ENCODE assay signal across 9 cellular contexts in the genomic region with DNA sequence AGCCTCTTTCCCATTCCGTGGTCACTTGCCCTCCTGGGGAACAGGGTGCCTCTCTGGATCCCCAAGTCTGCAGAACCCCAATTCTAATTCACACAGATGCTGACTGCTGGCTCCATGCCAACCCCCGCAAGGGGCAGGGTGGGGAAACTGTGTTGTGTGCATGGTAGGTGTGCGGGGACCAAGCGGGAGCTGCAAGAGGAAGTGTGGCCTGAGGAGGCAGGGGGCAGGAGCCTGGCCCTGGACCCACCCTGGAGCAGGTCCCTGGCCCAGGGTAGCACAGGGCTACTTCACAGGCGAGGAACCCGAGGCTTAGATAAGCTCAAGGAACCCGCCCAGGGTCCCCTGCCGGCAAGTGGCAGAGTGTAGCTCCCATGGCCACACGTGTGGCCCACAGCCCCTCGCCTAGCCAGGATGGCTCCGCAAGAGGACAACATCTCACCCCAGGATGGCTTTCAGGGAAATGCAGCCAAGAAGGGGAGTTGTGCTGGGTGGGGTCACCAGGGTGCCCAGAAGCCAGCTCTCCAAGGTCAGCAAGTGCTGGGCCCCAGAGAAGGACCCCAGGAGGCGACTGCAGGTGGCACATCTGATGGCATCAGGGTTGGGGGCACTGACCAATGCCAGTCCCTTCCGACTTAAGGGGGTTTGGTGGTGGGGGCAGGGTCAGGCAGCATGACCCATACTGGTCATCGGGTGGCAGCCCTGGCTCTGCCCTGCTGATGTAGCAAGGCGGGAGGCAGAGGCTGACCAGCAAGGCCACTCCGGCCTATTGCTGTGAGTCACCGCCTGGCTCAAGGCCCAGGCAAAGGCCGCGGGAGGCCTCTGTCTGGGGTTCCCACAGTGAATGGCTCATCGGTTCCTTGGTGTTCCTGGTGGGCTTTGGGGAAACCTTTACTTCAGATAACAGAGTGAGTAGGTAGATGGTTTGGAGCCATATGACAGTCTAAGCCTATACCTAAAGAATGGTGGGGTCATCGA. TPM values are rescaled to one million over a fixed set of nuclear protein-coding genes. Genes with fewer than 3 reads are reported as not detected.
A peak's percentile ranks its signal among the peaks of the same experiment; 100 is the strongest.
DNase-seq lines count a peak whose midpoint lies in the region; ATAC-seq and FAIRE-seq lines count a peak whose summit lies in the region.
"Had no signal": no experiment of that assay in that cellular context is flagged by ENCODE, and none has a peak within 500 bp of the region (broad histone marks: within the 10 kb centered on the region; RNA-seq: fewer than 3 reads in every experiment).

No MANE protein-coding gene starts in this region.

- FAIRE-seq in GM19239 (lab: Jason Lieb, UNC): no peak

- DNase-seq in HS-27A (ENCODE audit: low read depth) (peak; percentile 85), cerebellum (ENCODE audit: low spot score) (peak; percentile 19), kidney tubule cell (ENCODE audit: low spot score) (peak; percentile 94), superior temporal gyrus (ENCODE audit: extremely low spot score) (peak; percentile 79), MV-4-11 (lab: John Stamatoyannopoulos, UW) (no peak), GM19239 (ENCODE audit: insufficient read length, low spot score) (no peak)
- DNase-seq: activated CD4-positive, alpha-beta T cell treated with anti-CD3 and anti-CD28 coated beads for 4 hours had no signal

- ATAC-seq in HG03469 (IDR thresholded peaks at IDR 0.05; ENCODE audit: unreplicated experiment) (no peak), HG02571 (IDR thresholded peaks at IDR 0.05; ENCODE audit: unreplicated experiment) (no peak)

RNA-seq across cellular contexts. Expression of a gene that starts 37.3 kb away (rescaled TPM):
- total RNA-seq in cerebellum: 26.8 TPM

Comparison
In these comparisons a context has a peak if more than half of its experiments do, and no peak if none do; other contexts are left out.
1. DNase-seq: peak in HS-27A (single experiment), cerebellum (single experiment), kidney tubule cell (single experiment) and superior temporal gyrus (single experiment); none in MV-4-11 (single experiment) and GM19239 (single experiment).